ENCODE assay signal across 35 cellular contexts in genomic region chr9:3942351-3942750, GRCh38.
"Had no signal": no experiment of that assay in that cellular context is flagged by ENCODE, and none has a peak within 500 bp of the region (broad histone marks: within the 10 kb centered on the region; RNA-seq: fewer than 3 reads in every experiment).

No MANE protein-coding gene starts in this region.

- H3K27ac ChIP-seq: adrenal gland, body of pancreas, brain microvascular endothelial cell, breast epithelium, VCaP had no signal

- DNase-seq: activated B cell treated with CpG ODN at 0.5 μM for 24 hours; activated CD4-positive, alpha-beta memory T cell treated with anti-CD3 and anti-CD28 coated beads for 36 hours; activated CD4-positive, alpha-beta T cell treated with anti-CD3 and anti-CD28 coated beads for 4 hours; activated CD4-positive, alpha-beta T cell treated with anti-CD3 and anti-CD28 coated beads, Interleukin-2, amount 10 ng/mL, durations not matched to agents 24 days and 14 days; activated CD4-positive, alpha-beta T cell treated with anti-CD3 and anti-CD28 coated beads, Interleukin-2, amount 50 U/mL, for 1 hour; activated CD4-positive, alpha-beta T cell treated with anti-CD3 and anti-CD28 coated beads, Interleukin-2, amount 50 U/mL, for 4 hours; activated CD4-positive, CD25-positive, alpha-beta regulatory T cell treated with anti-CD3 and anti-CD28 coated beads, Interleukin-2, amount 50 U/mL, for 72 hours; activated CD8-positive, alpha-beta memory T cell treated with anti-CD3 and anti-CD28 coated beads, Interleukin-2, amount 50 U/mL, for 4 hours; activated CD8-positive, alpha-beta T cell treated with anti-CD3 and anti-CD28 coated beads for 36 hours; activated effector memory CD4-positive, alpha-beta T cell treated with anti-CD3 and anti-CD28 coated beads, Interleukin-2, amount 50 U/mL, for 16 hours; activated gamma-delta T cell treated with Interleukin-2 at 50 U/mL for 16 hours; activated naive CD4-positive, alpha-beta T cell; activated naive CD4-positive, alpha-beta T cell treated with anti-CD3 and anti-CD28 coated beads for 36 hours; activated naive CD4-positive, alpha-beta T cell treated with anti-CD3 and anti-CD28 coated beads, Interleukin-2, amount 50 U/mL, for 16 hours; activated naive CD8-positive, alpha-beta T cell treated with anti-CD3 and anti-CD28 coated beads for 36 hours; activated T-cell treated with anti-CD3 and anti-CD28 coated beads for 4 hours; activated T-cell treated with anti-CD3 and anti-CD28 coated beads, Interleukin-2, amount 50 U/mL, for 1 hour; activated T-cell treated with anti-CD3 and anti-CD28 coated beads, Interleukin-2, amount 50 U/mL, for 4 hours; activated T-cell treated with anti-CD3 and anti-CD28 coated beads, Interleukin-2, amount 50 U/mL, for 72 hours; adrenal gland; amniotic stem cell; aorta; body of pancreas; brain microvascular endothelial cell; central memory CD4-positive, alpha-beta T cell; T-helper 1 cell; T-helper 2 cell; T-helper 9 cell had no signal

- ATAC-seq: activated CD8-positive, alpha-beta T cell treated with anti-CD3 and anti-CD28 coated beads for 36 hours; activated naive CD4-positive, alpha-beta T cell treated with anti-CD3 and anti-CD28 coated beads, Interleukin-2, amount 50 U/mL, for 72 hours; activated T-cell treated with anti-CD3 and anti-CD28 coated beads, Interleukin-2, amount 50 U/mL, for 4 hours; activated T-cell treated with anti-CD3 and anti-CD28 coated beads, Interleukin-2, amount 50 U/mL, for 72 hours; activated T-helper 17 cell treated with anti-CD3 and anti-CD28 coated beads, Interleukin-2, amount 50 U/mL, for 72 hours; body of pancreas had no signal

- H3K27me3 ChIP-seq: adrenal gland, body of pancreas, brain microvascular endothelial cell, breast epithelium had no signal

- H3K9me3 Mint-ChIP-seq: activated B cell treated with CpG ODN at 0.5 μM for 24 hours; activated CD4-positive, alpha-beta memory T cell treated with anti-CD3 and anti-CD28 coated beads for 36 hours; activated CD4-positive, alpha-beta T cell treated with anti-CD3 and anti-CD28 coated beads, Interleukin-2, amount 10 ng/mL, durations not matched to agents 24 days and 14 days; activated CD8-positive, alpha-beta T cell treated with anti-CD3 and anti-CD28 coated beads for 36 hours; activated naive CD4-positive, alpha-beta T cell treated with anti-CD3 and anti-CD28 coated beads for 36 hours; activated naive CD4-positive, alpha-beta T cell treated with anti-CD3 and anti-CD28 coated beads, Interleukin-2, amount 50 U/mL, for 72 hours; activated naive CD8-positive, alpha-beta T cell treated with anti-CD3 and anti-CD28 coated beads for 36 hours; activated T-cell treated with anti-CD3 and anti-CD28 coated beads, Interleukin-2, amount 50 U/mL, for 4 hours; activated T-cell treated with anti-CD3 and anti-CD28 coated beads, Interleukin-2, amount 50 U/mL, for 72 hours; activated T-helper 1 cell treated with anti-CD3 and anti-CD28 coated beads, Interleukin-12 subunit alpha, Interleukin-12 subunit beta, Interleukin-2, Interleukin-4 antibody, amounts not matched to agents 30 ng/mL and 10 ng/mL and 1 ng/mL, durations not matched to agents 14 hours and 24 hours and 36 hours; activated T-helper 17 cell treated with anti-CD3 and anti-CD28 coated beads, Interleukin-2, amount 50 U/mL, for 72 hours; T-helper 1 cell treated with Interleukin-12 subunit alpha and Interleukin-12 subunit beta and Interleukin-4 antibody, amounts not matched to agents 30 μg/mL and 1 μg/mL, for 36 hours; T-helper 2 cell treated with Interferon-gamma antibody and Interleukin-4, amounts not matched to agents 5 μg/mL and 100 μg/mL, for 36 hours had no signal

- H3K4me1 ChIP-seq: adrenal gland, breast epithelium had no signal

- H3K4me3 ChIP-seq: adrenal gland, body of pancreas, breast epithelium had no signal

- H3K4me1 Mint-ChIP-seq: activated B cell treated with CpG ODN at 0.5 μM for 24 hours; activated CD4-positive, alpha-beta T cell treated with anti-CD3 and anti-CD28 coated beads, Interleukin-2, amount 10 ng/mL, durations not matched to agents 24 days and 14 days; activated T-helper 17 cell treated with anti-CD3 and anti-CD28 coated beads, Interleukin-2, amount 50 U/mL, for 72 hours had no signal

- H3K36me3 Mint-ChIP-seq: activated CD4-positive, alpha-beta memory T cell treated with anti-CD3 and anti-CD28 coated beads for 36 hours; activated naive CD4-positive, alpha-beta T cell treated with anti-CD3 and anti-CD28 coated beads, Interleukin-2, amount 50 U/mL, for 72 hours; activated naive CD8-positive, alpha-beta T cell treated with anti-CD3 and anti-CD28 coated beads for 36 hours had no signal

- H3K9me3 ChIP-seq: adrenal gland, body of pancreas, breast epithelium had no signal

- H3K27me3 Mint-ChIP-seq: activated CD4-positive, alpha-beta T cell treated with anti-CD3 and anti-CD28 coated beads, Interleukin-2, amount 10 ng/mL, durations not matched to agents 24 days and 14 days; activated naive CD8-positive, alpha-beta T cell treated with anti-CD3 and anti-CD28 coated beads for 36 hours had no signal

- H3K4me3 Mint-ChIP-seq: activated B cell treated with CpG ODN at 0.5 μM for 24 hours; activated CD4-positive, alpha-beta memory T cell treated with anti-CD3 and anti-CD28 coated beads for 36 hours; activated CD4-positive, alpha-beta T cell treated with anti-CD3 and anti-CD28 coated beads, Interleukin-2, amount 10 ng/mL, durations not matched to agents 24 days and 14 days; activated CD8-positive, alpha-beta T cell treated with anti-CD3 and anti-CD28 coated beads for 36 hours; activated naive CD4-positive, alpha-beta T cell treated with anti-CD3 and anti-CD28 coated beads for 36 hours; activated naive CD8-positive, alpha-beta T cell treated with anti-CD3 and anti-CD28 coated beads for 36 hours; activated T-cell treated with anti-CD3 and anti-CD28 coated beads, Interleukin-2, amount 50 U/mL, for 4 hours; activated T-cell treated with anti-CD3 and anti-CD28 coated beads, Interleukin-2, amount 50 U/mL, for 72 hours; activated T-helper 1 cell treated with anti-CD3 and anti-CD28 coated beads, Interleukin-12 subunit alpha, Interleukin-12 subunit beta, Interleukin-2, Interleukin-4 antibody, amounts not matched to agents 30 ng/mL and 10 ng/mL and 1 ng/mL, durations not matched to agents 14 hours and 24 hours and 36 hours; activated T-helper 17 cell treated with anti-CD3 and anti-CD28 coated beads, Interleukin-2, amount 50 U/mL, for 72 hours; T-helper 1 cell treated with Interleukin-12 subunit alpha and Interleukin-12 subunit beta and Interleukin-4 antibody, amounts not matched to agents 30 μg/mL and 1 μg/mL, for 36 hours; T-helper 2 cell treated with Interferon-gamma antibody and Interleukin-4, amounts not matched to agents 5 μg/mL and 100 μg/mL, for 36 hours had no signal

- H3K27ac Mint-ChIP-seq: activated B cell treated with CpG ODN at 0.5 μM for 24 hours; activated CD4-positive, alpha-beta memory T cell treated with anti-CD3 and anti-CD28 coated beads for 36 hours; activated CD4-positive, alpha-beta T cell treated with anti-CD3 and anti-CD28 coated beads, Interleukin-2, amount 10 ng/mL, durations not matched to agents 24 days and 14 days; activated CD8-positive, alpha-beta T cell treated with anti-CD3 and anti-CD28 coated beads for 36 hours; activated naive CD4-positive, alpha-beta T cell treated with anti-CD3 and anti-CD28 coated beads for 36 hours; activated naive CD4-positive, alpha-beta T cell treated with anti-CD3 and anti-CD28 coated beads, Interleukin-2, amount 50 U/mL, for 72 hours; activated naive CD8-positive, alpha-beta T cell treated with anti-CD3 and anti-CD28 coated beads for 36 hours; activated T-cell treated with anti-CD3 and anti-CD28 coated beads, Interleukin-2, amount 50 U/mL, for 72 hours; activated T-helper 1 cell treated with anti-CD3 and anti-CD28 coated beads, Interleukin-12 subunit alpha, Interleukin-12 subunit beta, Interleukin-2, Interleukin-4 antibody, amounts not matched to agents 30 ng/mL and 10 ng/mL and 1 ng/mL, durations not matched to agents 14 hours and 24 hours and 36 hours; activated T-helper 17 cell treated with anti-CD3 and anti-CD28 coated beads, Interleukin-2, amount 50 U/mL, for 72 hours; T-helper 1 cell treated with Interleukin-12 subunit alpha and Interleukin-12 subunit beta and Interleukin-4 antibody, amounts not matched to agents 30 μg/mL and 1 μg/mL, for 36 hours; T-helper 2 cell treated with Interferon-gamma antibody and Interleukin-4, amounts not matched to agents 5 μg/mL and 100 μg/mL, for 36 hours had no signal

- H3K36me3 ChIP-seq: adrenal gland, brain microvascular endothelial cell, breast epithelium had no signal
